Comparison of ENCODE assay signal across 16 cellular contexts in the genomic region with DNA sequence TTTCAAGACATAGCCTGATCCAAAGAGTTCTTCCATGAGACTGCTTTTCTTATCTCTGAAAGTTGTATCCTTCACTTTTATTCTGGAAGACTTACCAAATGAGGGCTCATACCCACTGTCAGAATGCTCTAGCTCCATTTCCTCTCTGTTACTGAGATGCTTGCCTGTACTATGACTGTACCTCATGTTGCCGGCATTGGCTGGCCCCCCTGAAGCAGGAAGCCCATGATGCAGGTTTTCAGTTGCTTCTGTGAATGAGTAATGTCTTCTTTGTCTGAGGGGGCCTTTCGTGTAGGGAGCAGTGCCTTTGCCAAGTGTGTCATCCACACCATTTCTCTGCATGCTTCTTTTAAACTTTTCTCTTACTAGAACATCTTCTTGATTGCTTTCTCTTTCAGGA. TPM values are rescaled to one million over a fixed set of nuclear protein-coding genes. Genes with fewer than 3 reads are reported as not detected.
DNase-seq lines count a peak whose midpoint lies in the region; ATAC-seq, FAIRE-seq and TF ChIP-seq lines count a peak whose summit lies in the region.
"Had no signal": no experiment of that assay in that cellular context is flagged by ENCODE, and none has a peak within 500 bp of the region (broad histone marks: within the 10 kb centered on the region; RNA-seq: fewer than 3 reads in every experiment).

No MANE protein-coding gene starts in this region.

- H3K36me3 Mint-ChIP-seq in endothelial cell (ENCODE audit: low read depth, unreplicated experiment), result peaks cover 23% of the 10 kb centered on the region

- H3K79me2 ChIP-seq in GM12878 (ENCODE audit: control insufficient read depth, insufficient read depth, low read length), result no peaks in the 10 kb centered on the region

- H3K27me3 ChIP-seq in right cardiac atrium (ENCODE audit: control insufficient read depth, insufficient read depth) (no peaks in the 10 kb centered on the region), GM12878 (replicated peaks in 1 of 2; ENCODE audit: control insufficient read depth in 2 of 2, insufficient read depth in 2 of 2, low read length in 1 of 2) (no peaks in the 10 kb centered on the region)

- H4K20me1 ChIP-seq in GM12878 (ENCODE audit: control insufficient read depth, insufficient read depth), result no peaks in the 10 kb centered on the region

- H3K4me3 Mint-ChIP-seq in endothelial cell (ENCODE audit: unreplicated experiment), result peak overlapping the region; percentile 75
- H3K4me3 Mint-ChIP-seq: CD4-positive, alpha-beta memory T cell had no signal

- POLR2A ChIA-PET in GM12878 (lab: Charles Lee), result no interaction called here

- H3K9me3 Mint-ChIP-seq in endothelial cell (ENCODE audit: unreplicated experiment), result no peaks in the 10 kb centered on the region

- H3K27ac Mint-ChIP-seq in endothelial cell (ENCODE audit: unreplicated experiment), result no peak overlapping the region
- H3K27ac Mint-ChIP-seq: CD4-positive, alpha-beta memory T cell had no signal

- in situ Hi-C loops in GM12878 (cut with MboI), result no loop called here

- BruUV-seq in GM12878 (replicated peaks; lab: Mats Ljungman, UMichigan), result no TSS peak

- RAD21 ChIA-PET in GM12878 (lab: Charles Lee; ENCODE audit: unreplicated experiment), result no interaction called here

- TF ChIP-seq EP300 in GM12878 (IDR thresholded peaks at IDR 0.05; ENCODE audit: borderline replicate concordance in 1 of 2, control insufficient read depth in 1 of 2, low read depth in 2 of 2, low read length in 2 of 2), result no peak

- ATAC-seq in Right ventricle myocardium inferior (no peak), right cardiac atrium (no peak), GM12878 (no peak)

- no peaks in the 10 kb centered on the region for H3K27me3 Mint-ChIP-seq in endothelial cell (ENCODE audit: unreplicated experiment)
- H3K27me3 Mint-ChIP-seq: CD4-positive, alpha-beta memory T cell had no signal

- H3K27ac ChIP-seq in right cardiac atrium (ENCODE audit: low read length), result no peak overlapping the region
- H3K27ac ChIP-seq in GM12878 (ENCODE audit: control insufficient read depth, insufficient read depth), result no peak overlapping the region
- H3K27ac ChIP-seq: GM23248 had no signal

- TF ChIP-seq POLR2A in GM12878 (IDR thresholded peaks at IDR 0.05; ENCODE audit: low read depth, low read length), result no peak

- no peak overlapping the region for H3K9ac ChIP-seq in GM12878 (ENCODE audit: control insufficient read depth, insufficient read depth, low read length)
- H3K9ac ChIP-seq: GM23248 had no signal

- CTCF ChIA-PET in GM12878 (lab: Yijun Ruan, JAX), result no interaction called here

- no peaks in the 10 kb centered on the region for H3K4me1 Mint-ChIP-seq in endothelial cell (ENCODE audit: unreplicated experiment)
- H3K4me1 Mint-ChIP-seq: CD4-positive, alpha-beta memory T cell had no signal

- no peaks in the 10 kb centered on the region for H3K36me3 ChIP-seq in GM12878 (ENCODE audit: control insufficient read depth in 2 of 2, insufficient read depth in 2 of 2, low read length in 1 of 2)

- no peak overlapping the region for H2AFZ ChIP-seq in GM12878 (ENCODE audit: control insufficient read depth, low read depth, low read length)
- H2AFZ ChIP-seq: GM23248 had no signal

- TF ChIP-seq CTCF in GM12878 (IDR thresholded peaks at IDR 0.05 in 2 of 3, conservative IDR thresholded peaks at IDR 0.05 in 1 of 3; ENCODE audit: control insufficient read depth in 2 of 3, extremely low read depth in 1 of 3, insufficient read depth in 1 of 3, low read depth in 3 of 3, low read length in 3 of 3) (no peak), endothelial cell (IDR thresholded peaks at IDR 0.05; ENCODE audit: unreplicated experiment) (no peak)

- DNase-seq in Right ventricle myocardium inferior (ENCODE audit: missing footprints) (peak; percentile 17), right cardiac atrium (no peak), GM12878 (ENCODE audit: low read depth, low spot score) (no peak), endothelial cell (ENCODE audit: low spot score) (no peak), DMS153 treated with DMSO at 0.1 percent for 48 hours (lab: John Stamatoyannopoulos, UW; ENCODE audit: unreplicated experiment) (no peak)
- DNase-seq: C1 segment of cervical spinal cord; Calu3; CD4-positive, alpha-beta memory T cell; COR-L47; DND-41; GM23248; H7; HCEC 1CT had no signal

- SMC1A ChIA-PET in GM12878 (lab: Charles Lee; ENCODE audit: uncharacterized antibody, unreplicated experiment), result no interaction called here

- no peak for TF ChIP-seq RAD21 in GM12878 (IDR thresholded peaks at IDR 0.05; ENCODE audit: insufficient read depth, low read depth, low read length)

- no peak for FAIRE-seq in GM12878 (lab: Jason Lieb, UNC)
- FAIRE-seq: G401.6, GM19239, H1 had no signal

- H3K4me2 ChIP-seq in GM12878 (ENCODE audit: control insufficient read depth, insufficient read depth), result no peak overlapping the region

- intact Hi-C loops in Right ventricle myocardium inferior (cut with DNase I) (no loop called here), right cardiac atrium (cut with DNase I) (no loop called here), GM12878 (cut with micrococcal nuclease; ENCODE audit: unreplicated experiment) (no loop called here)

- H3K9me3 ChIP-seq in right cardiac atrium (ENCODE audit: control insufficient read depth, low read length) (no peaks in the 10 kb centered on the region), GM12878 (replicated peaks; ENCODE audit: control insufficient read depth, insufficient read depth, low read length) (peaks cover 2% of the 10 kb centered on the region; the same call in 1 of the 3 replicates)

- H3K4me3 ChIP-seq in right cardiac atrium (ENCODE audit: low read length) (no peak overlapping the region), GM12878 (no peak overlapping the region)
- H3K4me3 ChIP-seq: GM23248 had no signal

- 94% methylated on average over 2 of the region's 2 CpGs for WGBS in right cardiac atrium
- 75% methylated on average over 2 of the region's 2 CpGs for WGBS in GM12878 (ENCODE audit: insufficient coverage, insufficient replicate concordance, low lambda C conversion rate, missing lambda C conversion rate)

- H3K4me1 ChIP-seq in right cardiac atrium (ENCODE audit: control insufficient read depth, insufficient read depth, low read length), result no peaks in the 10 kb centered on the region
- no peaks in the 10 kb centered on the region for H3K4me1 ChIP-seq in GM12878 (ENCODE audit: control insufficient read depth, insufficient read depth, low read length)

RNA-seq across cellular contexts. Expression of gene LCA5L, which starts 39.5 kb away (rescaled TPM):
- 0.46 TPM for total RNA-seq in Right ventricle myocardium inferior
- total RNA-seq in right cardiac atrium, result 1 to 10 TPM in 3 of 4 donors, under 1 TPM in 1; 0.59 to 1.3 (median 1.2) TPM
- polyA plus RNA-seq in right cardiac atrium, result 0.50 TPM
- 0.15 and 0.20 TPM in 2 replicates for total RNA-seq in GM12878 (2013; cell fraction: nucleolus; rRNA removed)
- 0.38 TPM in 1 of 2 replicates, not detected in the other for total RNA-seq in GM12878 (2014; rRNA removed)
- total RNA-seq in GM12878 (2014; rRNA removed; fragmentation: Illumina TruSeq; extraction: Trizol), result 0.18 TPM in 2 replicates
- 0.19 TPM in 1 of 2 replicates, not detected in the other for total RNA-seq in GM12878 (2021)
- not detected for polyA plus RNA-seq in GM12878 (2011; ENCODE audit: low read depth)
- polyA plus RNA-seq in GM12878 (2011; rRNA removed), result 0.22 and 0.23 TPM in 2 replicates
- polyA plus RNA-seq in GM12878 (2011; cell fraction: cytosol; rRNA removed), result 0.05 and 0.16 TPM in 2 replicates
- 0.29 and 0.30 TPM in 2 replicates for polyA plus RNA-seq in GM12878 (2011; cell fraction: nucleus; rRNA removed)
- 0.27 and 0.35 TPM in 2 replicates for polyA plus RNA-seq in GM12878 (2012)
- 0.44 and 0.73 TPM in 2 replicates for polyA plus RNA-seq in GM12878 (2014; fragmentation: Illumina TruSeq; extraction: Trizol)
- polyA plus RNA-seq in GM12878 (2014; fragmentation: Nextera tagmentation; extraction: Ambion mirVana), result under 1 TPM; 0.22 to 0.55 TPM
- polyA plus RNA-seq in GM12878 (2014; rRNA removed), result 0.22 and 0.26 TPM in 2 replicates
- polyA plus RNA-seq in GM12878 (2016; fragmentation: Nextera tagmentation; extraction: Ambion mirVana), result under 1 TPM; 0.29 to 0.46 TPM
- 0.21 and 0.22 TPM in 2 replicates for polyA minus RNA-seq in GM12878 (2011; rRNA and poly(A)+ RNA removed)
- not detected in 2 replicates for polyA minus RNA-seq in GM12878 (2011; cell fraction: cytosol; rRNA and poly(A)+ RNA removed)
- 0.86 TPM in 1 of 2 replicates, not detected in the other for polyA minus RNA-seq in GM12878 (2011; cell fraction: nucleus; rRNA and poly(A)+ RNA removed)
- 0.59 TPM for total RNA-seq in endothelial cell (ENCODE audit: unreplicated experiment)
- total RNA-seq: CD4-positive, alpha-beta memory T cell had no signal
- polyA plus RNA-seq: CD4-positive, alpha-beta memory T cell had no signal

RNA-seq across cellular contexts. Expression of gene SH3BGR, which starts 45.7 kb away (rescaled TPM):
- total RNA-seq in Right ventricle myocardium inferior (159 TPM), right cardiac atrium (10 to 100 TPM; 89.1 to 95.8 (median 93.5) TPM), GM12878 (2014; rRNA removed) (0.45 and 0.54 TPM in 2 replicates), GM12878 (2014; rRNA removed; fragmentation: Illumina TruSeq; extraction: Trizol) (0.97 and 1.6 TPM in 2 replicates), GM12878 (2021) (0.97 and 1.2 TPM in 2 replicates), endothelial cell (ENCODE audit: unreplicated experiment) (3.4 TPM)
- polyA plus RNA-seq in right cardiac atrium (119 TPM), GM12878 (2011; rRNA removed) (1.6 and 2.7 TPM in 2 replicates), GM12878 (2014; fragmentation: Illumina TruSeq; extraction: Trizol) (1.7 and 3.0 TPM in 2 replicates), GM12878 (2014; fragmentation: Nextera tagmentation; extraction: Ambion mirVana) (1 to 10 TPM; 1.0 to 1.7 TPM), GM12878 (2014; rRNA removed) (0.32 and 2.3 TPM in 2 replicates), GM12878 (2016; fragmentation: Nextera tagmentation; extraction: Ambion mirVana) (1 to 10 TPM; 3.5 TPM)
- 0.64 and 1.1 TPM in 2 replicates for total RNA-seq in GM12878 (2013; cell fraction: nucleolus; rRNA removed)
- 0.93 TPM for polyA plus RNA-seq in GM12878 (2011; ENCODE audit: low read depth)
- 0.12 and 0.27 TPM in 2 replicates for polyA plus RNA-seq in GM12878 (2011; cell fraction: cytosol; rRNA removed)
- 1.4 TPM in 1 of 2 replicates, not detected in the other for polyA plus RNA-seq in GM12878 (2011; cell fraction: nucleus; rRNA removed)
- polyA plus RNA-seq in GM12878 (2012), result 1.5 and 1.7 TPM in 2 replicates
- 0.62 TPM in 1 of 2 replicates, not detected in the other for polyA minus RNA-seq in GM12878 (2011; rRNA and poly(A)+ RNA removed)
- polyA minus RNA-seq in GM12878 (2011; cell fraction: cytosol; rRNA and poly(A)+ RNA removed), result not detected in 2 replicates
- polyA minus RNA-seq in GM12878 (2011; cell fraction: nucleus; rRNA and poly(A)+ RNA removed), result 0.77 TPM in 1 of 2 replicates, not detected in the other

RNA-seq across cellular contexts. Expression of gene HMGN1, which starts 57.2 kb away (rescaled TPM):
- total RNA-seq in Right ventricle myocardium inferior, result 69.1 TPM
- total RNA-seq in right cardiac atrium, result 10 to 100 TPM; 66.5 to 84.6 (median 80.8) TPM
- polyA plus RNA-seq in right cardiac atrium, result 50.7 TPM
- total RNA-seq in GM12878 (2013; cell fraction: nucleolus; rRNA removed), result 120 and 129 TPM in 2 replicates
- 291 and 361 TPM in 2 replicates for total RNA-seq in GM12878 (2014; rRNA removed)
- total RNA-seq in GM12878 (2014; rRNA removed; fragmentation: Illumina TruSeq; extraction: Trizol), result 387 and 399 TPM in 2 replicates
- 402 and 405 TPM in 2 replicates for total RNA-seq in GM12878 (2021)
- 186 TPM for polyA plus RNA-seq in GM12878 (2011; ENCODE audit: low read depth)
- polyA plus RNA-seq in GM12878 (2011; rRNA removed), result 405 and 664 TPM in 2 replicates
- polyA plus RNA-seq in GM12878 (2011; cell fraction: cytosol; rRNA removed), result 134 and 136 TPM in 2 replicates
- polyA plus RNA-seq in GM12878 (2011; cell fraction: nucleus; rRNA removed), result 237 and 268 TPM in 2 replicates
- 278 and 290 TPM in 2 replicates for polyA plus RNA-seq in GM12878 (2012)
- 394 and 537 TPM in 2 replicates for polyA plus RNA-seq in GM12878 (2014; fragmentation: Illumina TruSeq; extraction: Trizol)
- 100 to 1,000 TPM; 120 to 352 TPM for polyA plus RNA-seq in GM12878 (2014; fragmentation: Nextera tagmentation; extraction: Ambion mirVana)
- 338 and 391 TPM in 2 replicates for polyA plus RNA-seq in GM12878 (2014; rRNA removed)
- polyA plus RNA-seq in GM12878 (2016; fragmentation: Nextera tagmentation; extraction: Ambion mirVana), result 100 to 1,000 TPM; 734 to 798 TPM
- 71.1 and 104 TPM in 2 replicates for polyA minus RNA-seq in GM12878 (2011; rRNA and poly(A)+ RNA removed)
- 59.6 and 68.7 TPM in 2 replicates for polyA minus RNA-seq in GM12878 (2011; cell fraction: cytosol; rRNA and poly(A)+ RNA removed)
- polyA minus RNA-seq in GM12878 (2011; cell fraction: nucleus; rRNA and poly(A)+ RNA removed), result 45.6 and 55.5 TPM in 2 replicates
- total RNA-seq in endothelial cell (ENCODE audit: unreplicated experiment), result 409 TPM

Comparison
In these comparisons a context has a peak if more than half of its experiments do, and no peak if none do; other contexts are left out.
1. RNA of gene SH3BGR, which starts 45.7 kb away (total RNA-seq): 159 TPM in Right ventricle myocardium inferior (single experiment) and 89.1 to 95.8 TPM in right cardiac atrium; 3.4 TPM in endothelial cell (single experiment) and 0.45 to 1.6 TPM in GM12878; every median in the first group is over 10 times any median in the second.